In the genomic region with DNA sequence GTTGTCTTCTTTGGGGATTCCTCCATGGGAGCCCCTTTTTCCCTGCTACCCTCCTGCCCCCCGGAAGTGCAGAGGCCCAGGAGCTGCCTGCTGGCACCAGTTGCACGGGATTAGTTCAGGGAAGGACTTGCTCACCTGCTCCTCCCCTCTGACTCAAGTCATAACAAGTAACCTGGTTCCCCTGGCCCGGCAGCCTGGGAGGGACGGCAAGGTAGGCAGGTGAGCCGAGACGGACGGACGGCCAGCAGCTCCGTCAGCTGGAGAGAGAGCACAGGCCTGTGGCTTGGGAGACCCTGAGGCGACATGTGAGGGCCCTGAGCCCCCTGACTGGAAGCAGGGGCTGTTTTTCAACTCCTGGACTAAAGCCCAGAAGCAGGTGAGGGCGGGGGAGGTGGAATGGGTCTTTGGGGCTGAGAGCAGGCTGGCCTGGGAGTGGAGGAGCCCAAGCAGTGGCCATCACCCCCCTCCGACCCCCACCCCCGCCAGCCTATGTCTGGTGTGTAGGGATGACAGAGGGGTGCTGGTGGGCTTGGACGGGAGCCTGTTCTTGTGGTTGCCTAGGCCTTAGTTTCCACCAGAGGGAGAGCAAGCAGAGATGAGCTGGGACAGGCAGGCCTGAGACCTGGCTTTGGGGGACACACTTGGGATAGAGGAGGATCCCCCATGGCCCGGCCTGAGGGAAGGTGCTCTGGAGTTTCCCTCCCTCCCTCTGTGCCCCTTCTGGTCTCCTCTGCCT, we compare ENCODE assay signal across 12 cellular contexts. TPM values are rescaled to one million over a fixed set of nuclear protein-coding genes. Genes with fewer than 3 reads are reported as not detected.
DNase-seq lines count a peak whose midpoint lies in the region; ATAC-seq and TF ChIP-seq lines count a peak whose summit lies in the region.
"Had no signal": no experiment of that assay in that cellular context is flagged by ENCODE, and none has a peak within 500 bp of the region (broad histone marks: within the 10 kb centered on the region; RNA-seq: fewer than 3 reads in every experiment).

A gene with protein sequence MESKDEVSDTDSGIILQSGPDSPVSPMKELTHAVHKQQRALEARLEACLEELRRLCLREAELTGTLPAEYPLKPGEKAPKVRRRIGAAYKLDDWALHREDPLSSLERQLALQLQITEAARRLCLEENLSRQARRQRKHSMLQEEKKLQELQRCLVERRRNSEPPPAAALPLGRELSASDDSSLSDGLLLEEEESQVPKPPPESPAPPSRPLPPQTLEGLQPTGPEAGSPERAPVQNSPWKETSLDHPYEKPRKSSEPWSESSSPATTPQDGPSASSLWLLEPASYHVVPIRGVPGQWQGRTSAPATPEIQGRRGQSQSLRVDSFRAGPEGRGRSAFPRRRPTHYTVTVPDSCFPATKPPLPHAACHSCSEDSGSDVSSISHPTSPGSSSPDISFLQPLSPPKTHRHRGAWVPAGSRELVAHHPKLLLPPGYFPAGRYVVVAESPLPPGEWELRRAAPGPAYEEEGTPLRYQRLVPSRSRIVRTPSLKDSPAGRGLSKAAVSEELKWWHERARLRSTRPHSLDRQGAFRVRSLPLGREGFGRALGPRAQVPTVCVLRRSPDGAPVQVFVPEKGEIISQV (plus strand): TSS at position 189 of the 736 bp plus-strand sequence. CDS start 3,501 bp downstream, outside the sequence.

- H3K36me3 ChIP-seq in MM.1S (replicated peaks; ENCODE audit: insufficient read depth, low read length) (0 out of 2 replicates have a peak, but pooled peaks cover 4% of the 10 kb centered on the region), neural progenitor cell (no peaks in the 10 kb centered on the region)
- H3K36me3 ChIP-seq: sigmoid colon had no signal

- H4K20me1 ChIP-seq in MM.1S (ENCODE audit: insufficient read depth, low read length) (no peaks in the 10 kb centered on the region), neural progenitor cell (ENCODE audit: low read depth) (peaks cover 66% of the 10 kb centered on the region)

- peak within 1 kb of the TSS; percentile 97 for H3K9ac ChIP-seq in MM.1S (ENCODE audit: low read length)
- no peak within 1 kb of the TSS for H3K9ac ChIP-seq in neural progenitor cell

- DNase-seq in Caki2 (ENCODE audit: low read depth) (peak; percentile 31), MM.1S (no peak), epithelial cell of prostate (ENCODE audit: low read depth, low spot score) (peak; percentile 78), neural progenitor cell (ENCODE audit: low spot score) (no peak), NCI-H510A (lab: John Stamatoyannopoulos, UW) (no peak)
- DNase-seq: activated B cell treated with CpG ODN at 0.5 μM for 24 hours, activated gamma-delta T cell treated with Interleukin-2 at 50 U/mL for 16 hours, cortex of kidney, sigmoid colon had no signal

- H3K27ac Mint-ChIP-seq in neural progenitor cell: peak within 1 kb of the TSS; percentile 63
- H3K27ac Mint-ChIP-seq: activated B cell treated with CpG ODN at 0.5 μM for 24 hours had no signal

- H3F3A ChIP-seq in MM.1S (ENCODE audit: insufficient read depth, low read length): peaks cover 28% of the 10 kb centered on the region
- peaks cover 22% of the 10 kb centered on the region for H3F3A ChIP-seq in neural progenitor cell (ENCODE audit: low read depth)

- peaks cover 87% of the 10 kb centered on the region for H3K79me2 ChIP-seq in MM.1S (ENCODE audit: low read length)
- H3K79me2 ChIP-seq in neural progenitor cell (ENCODE audit: low read depth): peaks cover 65% of the 10 kb centered on the region

- H3K4me1 ChIP-seq in MM.1S (ENCODE audit: low read length): peaks cover 30% of the 10 kb centered on the region
- H3K4me1 ChIP-seq in neural progenitor cell: peaks cover 43% of the 10 kb centered on the region

- peak within 1 kb of the TSS; percentile 98 for H3K4me3 Mint-ChIP-seq in neural progenitor cell
- H3K4me3 Mint-ChIP-seq: activated B cell treated with CpG ODN at 0.5 μM for 24 hours had no signal

- H2AFZ ChIP-seq in MM.1S (ENCODE audit: low read length): no peak within 1 kb of the TSS
- H2AFZ ChIP-seq in neural progenitor cell (replicated peaks): no peak within 1 kb of the TSS

- H3K4me2 ChIP-seq in MM.1S (ENCODE audit: low read depth, low read length): peak within 1 kb of the TSS; percentile 83
- H3K4me2 ChIP-seq in neural progenitor cell: peak within 1 kb of the TSS; percentile 89

- H3K9me3 Mint-ChIP-seq in neural progenitor cell: no peaks in the 10 kb centered on the region
- H3K9me3 Mint-ChIP-seq: activated B cell treated with CpG ODN at 0.5 μM for 24 hours had no signal

- TF ChIP-seq CTCF in MM.1S (IDR thresholded peaks at IDR 0.05; ENCODE audit: low read length) (no peak), neural progenitor cell (IDR thresholded peaks at IDR 0.05) (peak; percentile 16)

- H3K27me3 ChIP-seq in MM.1S (replicated peaks; ENCODE audit: insufficient read depth, low read length): no peaks in the 10 kb centered on the region
- H3K27me3 ChIP-seq in neural progenitor cell: no peaks in the 10 kb centered on the region

- H3K9me3 ChIP-seq in MM.1S (replicated peaks; ENCODE audit: insufficient read depth, low read length) (no peaks in the 10 kb centered on the region), neural progenitor cell (ENCODE audit: low read depth) (no peaks in the 10 kb centered on the region)
- H3K9me3 ChIP-seq: sigmoid colon had no signal

- H3K27me3 Mint-ChIP-seq in neural progenitor cell (ENCODE audit: insufficient read depth, low read depth): peaks cover 7% of the 10 kb centered on the region

- H3K4me3 ChIP-seq in MM.1S (ENCODE audit: low read length) (peak within 1 kb of the TSS; percentile 79), neural progenitor cell (peak within 1 kb of the TSS; percentile 67)
- H3K4me3 ChIP-seq: sigmoid colon had no signal

- in situ Hi-C loops in Caki2 (cut with HindIII; ENCODE audit: low pct_unique_long_range_greater_than_20kb, low sequenced_read_pairs): no loop called here

- H3K27ac ChIP-seq in MM.1S (ENCODE audit: low read length) (peak within 1 kb of the TSS; percentile 84; the same call in 1 of the 2 replicates), epithelial cell of prostate (peak within 1 kb of the TSS; percentile 94), neural progenitor cell (no peak within 1 kb of the TSS)

- H3K36me3 Mint-ChIP-seq in neural progenitor cell: peaks cover 12% of the 10 kb centered on the region

- H3K9me2 ChIP-seq in MM.1S (replicated peaks; ENCODE audit: insufficient read depth, low read length): no peaks in the 10 kb centered on the region

- H3K4me1 Mint-ChIP-seq in neural progenitor cell: peaks cover 47% of the 10 kb centered on the region

- no peak for ATAC-seq in HG02870 (IDR thresholded peaks at IDR 0.05; ENCODE audit: unreplicated experiment)
- no peak for ATAC-seq in HG02610 (IDR thresholded peaks at IDR 0.05; ENCODE audit: unreplicated experiment)
- ATAC-seq in GM18511 (IDR thresholded peaks at IDR 0.05; ENCODE audit: unreplicated experiment): no peak

RNA-seq across cellular contexts. Expression of the gene that starts here (rescaled TPM):
- total RNA-seq in Caki2 (2014; rRNA removed; shearing (Covaris generic); ENCODE audit: low replicate concordance): 33.3 and 48.7 TPM in 2 replicates
- 23.7 and 63.1 TPM in 2 replicates for total RNA-seq in neural progenitor cell (ENCODE audit: low replicate concordance)

Comparison
In these comparisons a context has a peak if more than half of its experiments do, and no peak if none do; other contexts are left out.
1. DNase-seq: peak in Caki2 (single experiment) and epithelial cell of prostate (single experiment); none in MM.1S (single experiment), neural progenitor cell (single experiment) and NCI-H510A (single experiment).